In genomic region chr5:93594591-93595419, GRCh38 we compare ENCODE assay signal across 14 cellular contexts. TPM values are rescaled to one million over a fixed set of nuclear protein-coding genes. Genes with fewer than 3 reads are reported as not detected.
A peak's percentile ranks its signal among the peaks of the same experiment; 100 is the strongest.
DNase-seq lines count a peak whose midpoint lies in the region; ATAC-seq, FAIRE-seq and TF ChIP-seq lines count a peak whose summit lies in the region.
"Had no signal": no experiment of that assay in that cellular context is flagged by ENCODE, and none has a peak within 500 bp of the region (broad histone marks: within the 10 kb centered on the region; RNA-seq: fewer than 3 reads in every experiment).

No MANE protein-coding gene starts in this region.

- no peak overlapping the region for H3K27ac Mint-ChIP-seq in activated CD4-positive, alpha-beta T cell treated with anti-CD3 and anti-CD28 coated beads, Interleukin-2, amount 10 ng/mL, durations not matched to agents 24 days and 14 days
- no peak overlapping the region for H3K27ac Mint-ChIP-seq in glutamatergic neuron (ENCODE audit: unreplicated experiment)
- H3K27ac Mint-ChIP-seq: effector memory CD8-positive, alpha-beta T cell had no signal

- ATAC-seq in GM19455 (IDR thresholded peaks at IDR 0.05; ENCODE audit: unreplicated experiment) (no peak), HG02973 (IDR thresholded peaks at IDR 0.05; ENCODE audit: unreplicated experiment) (no peak), GM21529 (IDR thresholded peaks at IDR 0.05; ENCODE audit: unreplicated experiment) (no peak)
- ATAC-seq: A549; activated CD4-positive, CD25-positive, alpha-beta regulatory T cell treated with anti-CD3 and anti-CD28 coated beads, Interleukin-2, amount 50 U/mL, for 24 hours; effector memory CD8-positive, alpha-beta T cell; left lobe of liver had no signal

- intact Hi-C loops in activated CD4-positive, alpha-beta T cell treated with anti-CD3 and anti-CD28 coated beads, Interleukin-2, amount 10 ng/mL, durations not matched to agents 24 days and 14 days (cut with micrococcal nuclease) = no loop called here

- peaks cover 73% of the 10 kb centered on the region for H3K27me3 Mint-ChIP-seq in activated CD4-positive, alpha-beta T cell treated with anti-CD3 and anti-CD28 coated beads, Interleukin-2, amount 10 ng/mL, durations not matched to agents 24 days and 14 days
- H3K27me3 Mint-ChIP-seq in glutamatergic neuron (ENCODE audit: unreplicated experiment) = peaks cover 36% of the 10 kb centered on the region

- peaks cover 1% of the 10 kb centered on the region for H3K4me1 Mint-ChIP-seq in activated CD4-positive, alpha-beta T cell treated with anti-CD3 and anti-CD28 coated beads, Interleukin-2, amount 10 ng/mL, durations not matched to agents 24 days and 14 days
- peaks cover 2% of the 10 kb centered on the region for H3K4me1 Mint-ChIP-seq in glutamatergic neuron (ENCODE audit: low read depth, unreplicated experiment)

- TF ChIP-seq CTCF in glutamatergic neuron (IDR thresholded peaks at IDR 0.05; ENCODE audit: partially characterized antibody, unreplicated experiment) = no peak

- DNase-seq in activated CD4-positive, alpha-beta T cell treated with anti-CD3 and anti-CD28 coated beads, Interleukin-2, amount 10 ng/mL, durations not matched to agents 24 days and 14 days = peak; percentile 55
- no peak for DNase-seq in activated CD4-positive, alpha-beta T cell treated with anti-CD3 and anti-CD28 coated beads for 48 hours
- DNase-seq in glutamatergic neuron (peak; percentile 33), retina (peak; percentile 71)
- DNase-seq: activated T-cell treated with anti-CD3 and anti-CD28 coated beads, Interleukin-2, amount 50 U/mL, for 4 hours; effector memory CD8-positive, alpha-beta T cell; naive thymus-derived CD8-positive, alpha-beta T cell had no signal

- peaks cover 3% of the 10 kb centered on the region for H3K36me3 Mint-ChIP-seq in activated CD4-positive, alpha-beta T cell treated with anti-CD3 and anti-CD28 coated beads, Interleukin-2, amount 10 ng/mL, durations not matched to agents 24 days and 14 days (ENCODE audit: low read depth)
- no peaks in the 10 kb centered on the region for H3K36me3 Mint-ChIP-seq in glutamatergic neuron (ENCODE audit: unreplicated experiment)

- peaks cover 9% of the 10 kb centered on the region for H3K9me3 Mint-ChIP-seq in activated CD4-positive, alpha-beta T cell treated with anti-CD3 and anti-CD28 coated beads, Interleukin-2, amount 10 ng/mL, durations not matched to agents 24 days and 14 days
- H3K9me3 Mint-ChIP-seq in glutamatergic neuron (ENCODE audit: unreplicated experiment) = peaks cover 6% of the 10 kb centered on the region
- H3K9me3 Mint-ChIP-seq: activated T-cell treated with anti-CD3 and anti-CD28 coated beads, Interleukin-2, amount 50 U/mL, for 4 hours; effector memory CD8-positive, alpha-beta T cell had no signal

- FAIRE-seq in TTC549 (lab: Jason Lieb, UNC) = peak; percentile 25
- FAIRE-seq: A549 had no signal

- H3K4me3 Mint-ChIP-seq in activated CD4-positive, alpha-beta T cell treated with anti-CD3 and anti-CD28 coated beads, Interleukin-2, amount 10 ng/mL, durations not matched to agents 24 days and 14 days = no peak overlapping the region
- no peak overlapping the region for H3K4me3 Mint-ChIP-seq in glutamatergic neuron (ENCODE audit: unreplicated experiment)
- H3K4me3 Mint-ChIP-seq: activated T-cell treated with anti-CD3 and anti-CD28 coated beads, Interleukin-2, amount 50 U/mL, for 4 hours; effector memory CD8-positive, alpha-beta T cell had no signal

RNA-seq across cellular contexts. Expression of gene NR2F1, which starts 11.8 kb away (rescaled TPM):
- not detected in 2 replicates for total RNA-seq in activated CD4-positive, alpha-beta T cell treated with anti-CD3 and anti-CD28 coated beads, Interleukin-2, amount 10 ng/mL, durations not matched to agents 24 days and 14 days
- 0.37 TPM for total RNA-seq in glutamatergic neuron (ENCODE audit: unreplicated experiment)
- total RNA-seq: naive thymus-derived CD8-positive, alpha-beta T cell had no signal

RNA-seq across cellular contexts. Expression of gene NR2F1-AS1, which starts 13.8 kb away (rescaled TPM):
- total RNA-seq in activated CD4-positive, alpha-beta T cell treated with anti-CD3 and anti-CD28 coated beads, Interleukin-2, amount 10 ng/mL, durations not matched to agents 24 days and 14 days = not detected in 2 replicates
- 0.39 TPM for total RNA-seq in glutamatergic neuron (ENCODE audit: unreplicated experiment)
- total RNA-seq: activated T-cell treated with anti-CD3 and anti-CD28 coated beads, Interleukin-2, amount 50 U/mL, for 4 hours; naive thymus-derived CD8-positive, alpha-beta T cell had no signal
